8 cellular contexts compared by ENCODE assay signal in genomic region chr5:141513627-141514329, GRCh38. TPM values are rescaled to one million over a fixed set of nuclear protein-coding genes. Genes with fewer than 3 reads are reported as not detected.
DNase-seq lines count a peak whose midpoint lies in the region; ATAC-seq and TF ChIP-seq lines count a peak whose summit lies in the region.

No MANE protein-coding gene starts in this region.

- DNase-seq in AG08396 (ENCODE audit: low spot score) = peak; percentile 68
- peak; percentile 93 for DNase-seq in NAMALWA (ENCODE audit: low spot score)
- DNase-seq in activated CD4-positive, alpha-beta T cell treated with anti-CD3 and anti-CD28 coated beads for 4 hours = peak; percentile 70 to 80
- DNase-seq in colonic mucosa = peak; percentile 60
- DNase-seq in stimulated activated CD4-positive, alpha-beta T cell treated with anti-CD3 and anti-CD28 coated beads, Interleukin-15, amount 100 ng/mL, for 24 hours = peak; percentile 83
- DNase-seq in HuH-7.5 (ENCODE audit: low spot score) = no peak

- H3K9me3 ChIP-seq in colonic mucosa = no peaks in the 10 kb centered on the region

- H3K4me1 ChIP-seq in colonic mucosa = peaks cover 8% of the 10 kb centered on the region

- peak overlapping the region; percentile 70 for H3K27ac ChIP-seq in colonic mucosa
- peak overlapping the region; percentile 82 for H3K27ac ChIP-seq in layer of hippocampus (ENCODE audit: low read depth, low read length)

- no peak for TF ChIP-seq CTCF in colonic mucosa (IDR thresholded peaks at IDR 0.05)

- peak overlapping the region; percentile 52 to 64 for H3K9ac ChIP-seq in colonic mucosa (ENCODE audit: low read depth in 2 of 2, low read length in 2 of 2)

- H3K27me3 ChIP-seq in colonic mucosa = no peaks in the 10 kb centered on the region
- H3K27me3 ChIP-seq in layer of hippocampus (ENCODE audit: control insufficient read depth, insufficient read depth, low read length) = peaks cover 9% of the 10 kb centered on the region

- H3K4me3 ChIP-seq in colonic mucosa = peak overlapping the region; percentile 36

- ATAC-seq in GM19455 (IDR thresholded peaks at IDR 0.05; ENCODE audit: unreplicated experiment) = peak; percentile 21

- H3K36me3 ChIP-seq in colonic mucosa = no peaks in the 10 kb centered on the region

- intact Hi-C loops in colonic mucosa (cut with DNase I) = no loop called here

RNA-seq across cellular contexts. Expression of gene PCDHGC5, which starts 24.9 kb away (rescaled TPM):
- under 1 TPM; 0.32 to 0.64 TPM for total RNA-seq in colonic mucosa

RNA-seq across cellular contexts. Expression of gene PCDHGC4, which starts 28.9 kb away (rescaled TPM):
- total RNA-seq in colonic mucosa = under 1 TPM; 0.35 to 0.64 TPM

RNA-seq across cellular contexts. Expression of gene PCDHGC3, which starts 38.0 kb away (rescaled TPM):
- total RNA-seq in colonic mucosa = 10 to 100 TPM; 13.1 to 22.2 TPM
